1 cellular context compared by ENCODE assay signal in genomic region chr17:75904749-75905521, GRCh38.
TF ChIP-seq lines count a peak whose summit lies in the region.

TSS of gene MRPL38 (minus strand) at chr17:75904884. CDS start at chr17:75904875, 9 bp downstream.

TF ChIP-seq in HepG2, 621 proteins besides CTCF, POLR2A, EP300 and RAD21 (continued from another document and continues in another):
- peak; percentile 97 for TF ChIP-seq TARDBP (CRISPR knock-in tag; IDR thresholded peaks at IDR 0.05)
- peak; percentile 77; the same call in 1 of the 2 replicates for TF ChIP-seq ZNF672 (CRISPR knock-in tag; IDR thresholded peaks at IDR 0.05)
- TF ChIP-seq LCORL (IDR thresholded peaks at IDR 0.05) = no peak
- peak; percentile 99 for TF ChIP-seq LCORL (CRISPR knock-in tag; IDR thresholded peaks at IDR 0.05)
- TF ChIP-seq ZNF598 (CRISPR knock-in tag; IDR thresholded peaks at IDR 0.05; ENCODE audit: borderline replicate concordance) = peak; percentile 93
- 0 out of 2 replicates have a peak, but pooled peaks have one; percentile 20 for TF ChIP-seq ZNF773 (CRISPR knock-in tag; IDR thresholded peaks at IDR 0.05; ENCODE audit: borderline replicate concordance)
- TF ChIP-seq, protein P1, sequence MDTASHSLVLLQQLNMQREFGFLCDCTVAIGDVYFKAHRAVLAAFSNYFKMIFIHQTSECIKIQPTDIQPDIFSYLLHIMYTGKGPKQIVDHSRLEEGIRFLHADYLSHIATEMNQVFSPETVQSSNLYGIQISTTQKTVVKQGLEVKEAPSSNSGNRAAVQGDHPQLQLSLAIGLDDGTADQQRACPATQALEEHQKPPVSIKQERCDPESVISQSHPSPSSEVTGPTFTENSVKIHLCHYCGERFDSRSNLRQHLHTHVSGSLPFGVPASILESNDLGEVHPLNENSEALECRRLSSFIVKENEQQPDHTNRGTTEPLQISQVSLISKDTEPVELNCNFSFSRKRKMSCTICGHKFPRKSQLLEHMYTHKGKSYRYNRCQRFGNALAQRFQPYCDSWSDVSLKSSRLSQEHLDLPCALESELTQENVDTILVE (CRISPR knock-in tag; IDR thresholded peaks at IDR 0.05) = peak; percentile 98
- TF ChIP-seq KIAA2018 (CRISPR knock-in tag; IDR thresholded peaks at IDR 0.05; ENCODE audit: borderline replicate concordance) = 0 out of 2 replicates have a peak, but pooled peaks have one; percentile 88
- TF ChIP-seq CBX5 (CRISPR knock-in tag; IDR thresholded peaks at IDR 0.05; ENCODE audit: borderline replicate concordance) = peak; percentile 91; the same call in 1 of the 2 replicates
- no peak for TF ChIP-seq RBM22 (optimal IDR thresholded peaks at IDR 0.05; ENCODE audit: low read length)
- no peak for TF ChIP-seq ATF1 (CRISPR knock-in tag; IDR thresholded peaks at IDR 0.05)
- TF ChIP-seq HNF4A (CRISPR knock-in tag; IDR thresholded peaks at IDR 0.05) = peak; percentile 70
- no peak for TF ChIP-seq AFF4 (CRISPR knock-in tag; IDR thresholded peaks at IDR 0.05)
- no peak for TF ChIP-seq IKZF1 (IDR thresholded peaks at IDR 0.05)
- TF ChIP-seq, protein P2, sequence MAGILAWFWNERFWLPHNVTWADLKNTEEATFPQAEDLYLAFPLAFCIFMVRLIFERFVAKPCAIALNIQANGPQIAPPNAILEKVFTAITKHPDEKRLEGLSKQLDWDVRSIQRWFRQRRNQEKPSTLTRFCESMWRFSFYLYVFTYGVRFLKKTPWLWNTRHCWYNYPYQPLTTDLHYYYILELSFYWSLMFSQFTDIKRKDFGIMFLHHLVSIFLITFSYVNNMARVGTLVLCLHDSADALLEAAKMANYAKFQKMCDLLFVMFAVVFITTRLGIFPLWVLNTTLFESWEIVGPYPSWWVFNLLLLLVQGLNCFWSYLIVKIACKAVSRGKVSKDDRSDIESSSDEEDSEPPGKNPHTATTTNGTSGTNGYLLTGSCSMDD (CRISPR knock-in tag; IDR thresholded peaks at IDR 0.05) = no peak
- TF ChIP-seq HHEX (CRISPR knock-in tag; IDR thresholded peaks at IDR 0.05) = no peak; the same call in 1 of the 2 replicates
- TF ChIP-seq ZNF24 (IDR thresholded peaks at IDR 0.05) = 0 out of 2 replicates have a peak, but pooled peaks have one; percentile 66
- TF ChIP-seq KAT8 (CRISPR knock-in tag; IDR thresholded peaks at IDR 0.05) = peak; percentile 96
- peak; percentile 98 for TF ChIP-seq KLF9 (CRISPR knock-in tag; IDR thresholded peaks at IDR 0.05; ENCODE audit: low read depth)
- no peak for TF ChIP-seq BCLAF1 (IDR thresholded peaks at IDR 0.05)
- TF ChIP-seq ZBTB21 (CRISPR knock-in tag; IDR thresholded peaks at IDR 0.05) = no peak
- TF ChIP-seq, protein P3, sequence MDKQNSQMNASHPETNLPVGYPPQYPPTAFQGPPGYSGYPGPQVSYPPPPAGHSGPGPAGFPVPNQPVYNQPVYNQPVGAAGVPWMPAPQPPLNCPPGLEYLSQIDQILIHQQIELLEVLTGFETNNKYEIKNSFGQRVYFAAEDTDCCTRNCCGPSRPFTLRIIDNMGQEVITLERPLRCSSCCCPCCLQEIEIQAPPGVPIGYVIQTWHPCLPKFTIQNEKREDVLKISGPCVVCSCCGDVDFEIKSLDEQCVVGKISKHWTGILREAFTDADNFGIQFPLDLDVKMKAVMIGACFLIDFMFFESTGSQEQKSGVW (CRISPR knock-in tag; IDR thresholded peaks at IDR 0.05; ENCODE audit: borderline replicate concordance) = no peak; the same call in 1 of the 2 replicates
- peak; percentile 98 for TF ChIP-seq ZNF44 (CRISPR knock-in tag; IDR thresholded peaks at IDR 0.05)
- no peak for TF ChIP-seq NFE2L2 (IDR thresholded peaks at IDR 0.05; ENCODE audit: low read length)
- TF ChIP-seq EHMT2 (IDR thresholded peaks at IDR 0.05; ENCODE audit: borderline replicate concordance, low read depth, low read length) = no peak
- TF ChIP-seq, protein P4, sequence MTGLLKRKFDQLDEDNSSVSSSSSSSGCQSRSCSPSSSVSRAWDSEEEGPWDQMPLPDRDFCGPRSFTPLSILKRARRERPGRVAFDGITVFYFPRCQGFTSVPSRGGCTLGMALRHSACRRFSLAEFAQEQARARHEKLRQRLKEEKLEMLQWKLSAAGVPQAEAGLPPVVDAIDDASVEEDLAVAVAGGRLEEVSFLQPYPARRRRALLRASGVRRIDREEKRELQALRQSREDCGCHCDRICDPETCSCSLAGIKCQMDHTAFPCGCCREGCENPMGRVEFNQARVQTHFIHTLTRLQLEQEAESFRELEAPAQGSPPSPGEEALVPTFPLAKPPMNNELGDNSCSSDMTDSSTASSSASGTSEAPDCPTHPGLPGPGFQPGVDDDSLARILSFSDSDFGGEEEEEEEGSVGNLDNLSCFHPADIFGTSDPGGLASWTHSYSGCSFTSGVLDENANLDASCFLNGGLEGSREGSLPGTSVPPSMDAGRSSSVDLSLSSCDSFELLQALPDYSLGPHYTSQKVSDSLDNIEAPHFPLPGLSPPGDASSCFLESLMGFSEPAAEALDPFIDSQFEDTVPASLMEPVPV (CRISPR knock-in tag; IDR thresholded peaks at IDR 0.05) = peak; percentile 97; the same call in 1 of the 2 replicates
- peak; percentile 96; the same call in 1 of the 2 replicates for TF ChIP-seq SMAD3 (CRISPR knock-in tag; IDR thresholded peaks at IDR 0.05)
- 0 out of 2 replicates have a peak, but pooled peaks have one; percentile 68 for TF ChIP-seq SP140L (CRISPR knock-in tag; IDR thresholded peaks at IDR 0.05; ENCODE audit: borderline replicate concordance)
- TF ChIP-seq ZNF430 (CRISPR knock-in tag; IDR thresholded peaks at IDR 0.05) = peak; percentile 96
- TF ChIP-seq ZNF431 (CRISPR knock-in tag; IDR thresholded peaks at IDR 0.05; ENCODE audit: borderline replicate concordance, low read depth) = no peak; the same call in 1 of the 2 replicates
- TF ChIP-seq KLF13 (CRISPR knock-in tag; IDR thresholded peaks at IDR 0.05) = no peak
- TF ChIP-seq BCL6 (CRISPR knock-in tag; IDR thresholded peaks at IDR 0.05) = peak; percentile 81
- TF ChIP-seq ZNF530 (CRISPR knock-in tag; IDR thresholded peaks at IDR 0.05; ENCODE audit: low read depth) = no peak
- no peak; the same call in 1 of the 2 replicates for TF ChIP-seq ADNP (CRISPR knock-in tag; IDR thresholded peaks at IDR 0.05)
